In genomic region chr4:54382623-54383022, GRCh38 we compare ENCODE assay signal across 1 cellular context.
TF ChIP-seq lines count a peak whose summit lies in the region.

No MANE protein-coding gene starts in this region.

TF ChIP-seq in K562, 482 proteins besides CTCF, POLR2A, EP300 and RAD21 (continued from another document):
- TF ChIP-seq SMARCC2 (IDR thresholded peaks at IDR 0.05; ENCODE audit: low read depth): no peak
- peak; percentile 17; the same call in 1 of the 2 replicates for TF ChIP-seq SOX6 (IDR thresholded peaks at IDR 0.05)
- no peak for TF ChIP-seq PBX2 (CRISPR knock-in tag; IDR thresholded peaks at IDR 0.05; ENCODE audit: low read depth)
- peak; percentile 57; the same call in 1 of the 2 replicates for TF ChIP-seq PBX2 (tag; conservative IDR thresholded peaks at IDR 0.05; ENCODE audit: low read depth)
- no peak for TF ChIP-seq PHF21A (IDR thresholded peaks at IDR 0.05; ENCODE audit: borderline replicate concordance, low read depth)
- TF ChIP-seq TAF1 (IDR thresholded peaks at IDR 0.05; ENCODE audit: control insufficient read depth, extremely low read depth, insufficient read depth, low read length, severe bottlenecking): no peak
- no peak for TF ChIP-seq E2F5 (CRISPR knock-in tag; IDR thresholded peaks at IDR 0.05)
- peak; percentile 81 for TF ChIP-seq MEIS2 (IDR thresholded peaks at IDR 0.05; ENCODE audit: partially characterized antibody)
- TF ChIP-seq HDAC6 (IDR thresholded peaks at IDR 0.05; ENCODE audit: low read depth, low read length): no peak
- 0 out of 2 replicates have a peak, but pooled peaks have one; percentile 18 for TF ChIP-seq ZNF766 (CRISPR knock-in tag; conservative IDR thresholded peaks at IDR 0.05)
- TF ChIP-seq CLOCK (CRISPR knock-in tag; IDR thresholded peaks at IDR 0.05; ENCODE audit: borderline replicate concordance): no peak
- TF ChIP-seq ZNF699 (CRISPR knock-in tag; IDR thresholded peaks at IDR 0.05; ENCODE audit: insufficient replicate concordance): no peak
- TF ChIP-seq CBX8 (IDR thresholded peaks at IDR 0.05; ENCODE audit: borderline replicate concordance, extremely low read depth, low read depth, low read length, poor library complexity, severe bottlenecking): no peak
- TF ChIP-seq CEBPG (CRISPR knock-in tag; IDR thresholded peaks at IDR 0.05): no peak
- TF ChIP-seq CEBPG (tag; conservative IDR thresholded peaks at IDR 0.05 in 1 of 2, IDR thresholded peaks at IDR 0.05 in 1 of 2): peak in 1 of 2 experiments; percentile 10; a peak in 1 of 4 replicates
- no peak for TF ChIP-seq PCBP1 (IDR thresholded peaks at IDR 0.05; ENCODE audit: low read depth, low read length, poor library complexity, severe bottlenecking)
- TF ChIP-seq BCLAF1 (IDR thresholded peaks at IDR 0.05; ENCODE audit: borderline replicate concordance in 1 of 2, control insufficient read depth in 1 of 2, low read depth in 2 of 2, low read length in 1 of 2): no peak
- no peak for TF ChIP-seq ZNF280B (CRISPR knock-in tag; IDR thresholded peaks at IDR 0.05)
- no peak for TF ChIP-seq SNRNP70 (optimal IDR thresholded peaks at IDR 0.05; ENCODE audit: low read depth, low read length)
- TF ChIP-seq RCOR1 (IDR thresholded peaks at IDR 0.05; ENCODE audit: borderline replicate concordance in 1 of 2, low read depth in 2 of 2, low read length in 2 of 2): 0 out of 4 replicates have a peak, but pooled peaks of 1 of the 2 experiments have one; percentile 23
- no peak for TF ChIP-seq NFXL1 (CRISPR knock-in tag; IDR thresholded peaks at IDR 0.05)
- TF ChIP-seq ZNF589 (CRISPR knock-in tag; IDR thresholded peaks at IDR 0.05; ENCODE audit: low read depth): 0 out of 2 replicates have a peak, but pooled peaks have one; percentile 25
- TF ChIP-seq ZNF449 (CRISPR knock-in tag; IDR thresholded peaks at IDR 0.05): 0 out of 2 replicates have a peak, but pooled peaks have one; percentile 47
- no peak for TF ChIP-seq MLLT1 (IDR thresholded peaks at IDR 0.05)
- TF ChIP-seq ZNF408 (CRISPR knock-in tag; IDR thresholded peaks at IDR 0.05; ENCODE audit: low read depth): no peak
- TF ChIP-seq NR2C2 (CRISPR knock-in tag; IDR thresholded peaks at IDR 0.05): no peak
- no peak for TF ChIP-seq NR2C2 (tag; IDR thresholded peaks at IDR 0.05)
- TF ChIP-seq ZNF512 (tag; IDR thresholded peaks at IDR 0.05): no peak
- no peak for TF ChIP-seq USF2 (CRISPR knock-in tag; IDR thresholded peaks at IDR 0.05)
